ENCODE assay signal across 20 cellular contexts in genomic region chr6:46486186-46486585, GRCh38. TPM values are rescaled to one million over a fixed set of nuclear protein-coding genes. Genes with fewer than 3 reads are reported as not detected.
"Had no signal": no experiment of that assay in that cellular context is flagged by ENCODE, and none has a peak within 500 bp of the region (broad histone marks: within the 10 kb centered on the region; RNA-seq: fewer than 3 reads in every experiment).

No MANE protein-coding gene starts in this region.

- H3K27ac ChIP-seq: adrenal gland, pancreas had no signal

- H3K36me3 ChIP-seq: adrenal gland, gastrocnemius medialis, pancreas had no signal

- H3K4me3 ChIP-seq: adrenal gland, dorsolateral prefrontal cortex, gastrocnemius medialis, pancreas had no signal

- H3K27ac Mint-ChIP-seq: activated CD4-positive, alpha-beta T cell treated with anti-CD3 and anti-CD28 coated beads for 36 hours; activated naive CD4-positive, alpha-beta T cell treated with anti-CD3 and anti-CD28 coated beads, Interleukin-2, amount 50 U/mL, for 72 hours; activated T-helper 1 cell treated with anti-CD3 and anti-CD28 coated beads, Interleukin-12 subunit alpha, Interleukin-12 subunit beta, Interleukin-2, Interleukin-4 antibody, amounts not matched to agents 30 ng/mL and 10 ng/mL and 1 ng/mL, durations not matched to agents 14 hours and 24 hours and 36 hours; endodermal cell; immature natural killer cell; naive thymus-derived CD8-positive, alpha-beta T cell; stimulated activated naive B cell treated with anti-CD40 and anti-IgM and Interleukin-4, amounts not matched to agents 10 μg/mL and 1 μg/mL and 100 μg/mL, for 72 hours; T-cell; WTC11 had no signal

- H3K4me3 Mint-ChIP-seq: activated CD4-positive, alpha-beta T cell treated with anti-CD3 and anti-CD28 coated beads for 36 hours; activated T-helper 1 cell treated with anti-CD3 and anti-CD28 coated beads, Interleukin-12 subunit alpha, Interleukin-12 subunit beta, Interleukin-2, Interleukin-4 antibody, amounts not matched to agents 30 ng/mL and 10 ng/mL and 1 ng/mL, durations not matched to agents 14 hours and 24 hours and 36 hours; endodermal cell; immature natural killer cell; naive thymus-derived CD8-positive, alpha-beta T cell; stimulated activated naive B cell treated with anti-CD40 and anti-IgM and Interleukin-4, amounts not matched to agents 10 μg/mL and 1 μg/mL and 100 μg/mL, for 72 hours; T-cell; WTC11 had no signal

- ATAC-seq: activated CD4-positive, alpha-beta T cell treated with anti-CD3 and anti-CD28 coated beads for 36 hours; activated naive CD4-positive, alpha-beta T cell treated with anti-CD3 and anti-CD28 coated beads, Interleukin-2, amount 50 U/mL, for 72 hours; gastrocnemius medialis; naive thymus-derived CD8-positive, alpha-beta T cell; pancreas; stimulated activated naive B cell treated with anti-CD40 and anti-IgM and Interleukin-4, amounts not matched to agents 10 μg/mL and 1 μg/mL and 100 μg/mL, for 72 hours; T-cell; WTC11 had no signal

- H3K9me3 ChIP-seq: adrenal gland, gastrocnemius medialis, pancreas had no signal

- H3K27me3 ChIP-seq: adrenal gland, dorsolateral prefrontal cortex, gastrocnemius medialis, pancreas had no signal

- H3K36me3 Mint-ChIP-seq: immature natural killer cell; naive thymus-derived CD8-positive, alpha-beta T cell; stimulated activated naive B cell treated with anti-CD40 and anti-IgM and Interleukin-4, amounts not matched to agents 10 μg/mL and 1 μg/mL and 100 μg/mL, for 72 hours; T-cell; WTC11 had no signal

- H3K9me3 Mint-ChIP-seq: activated naive CD4-positive, alpha-beta T cell treated with anti-CD3 and anti-CD28 coated beads, Interleukin-2, amount 50 U/mL, for 72 hours; activated T-helper 1 cell treated with anti-CD3 and anti-CD28 coated beads, Interleukin-12 subunit alpha, Interleukin-12 subunit beta, Interleukin-2, Interleukin-4 antibody, amounts not matched to agents 30 ng/mL and 10 ng/mL and 1 ng/mL, durations not matched to agents 14 hours and 24 hours and 36 hours; endodermal cell; immature natural killer cell; stimulated activated naive B cell treated with anti-CD40 and anti-IgM and Interleukin-4, amounts not matched to agents 10 μg/mL and 1 μg/mL and 100 μg/mL, for 72 hours; T-cell; WTC11 had no signal

- DNase-seq: activated CD4-positive, alpha-beta T cell treated with anti-CD3 and anti-CD28 coated beads for 36 hours; activated CD4-positive, alpha-beta T cell treated with anti-CD3 and anti-CD28 coated beads, Interleukin-2, amount 50 U/mL, for 48 hours; activated gamma-delta T cell treated with Interleukin-2 at 50 U/mL for 16 hours; activated T-cell treated with anti-CD3 and anti-CD28 coated beads for 4 hours; adrenal gland; dorsolateral prefrontal cortex; endodermal cell; gastrocnemius medialis; head of caudate nucleus; immature natural killer cell; kidney glomerular epithelial cell; mesenchymal stem cell; naive thymus-derived CD8-positive, alpha-beta T cell; pancreas; stimulated activated naive B cell treated with anti-CD40 and anti-IgM and Interleukin-4, amounts not matched to agents 10 μg/mL and 1 μg/mL and 100 μg/mL, for 72 hours; T-cell had no signal

- FAIRE-seq: bronchial epithelial cell, pancreas had no signal

RNA-seq across cellular contexts. Expression of gene RCAN2, which starts 5.1 kb away (rescaled TPM):
- total RNA-seq: naive thymus-derived CD8-positive, alpha-beta T cell had no signal
- polyA plus RNA-seq: immature natural killer cell had no signal
